Comparison of ENCODE assay signal across 10 cellular contexts in genomic region chr3:66378256-66378655, GRCh38.
DNase-seq lines count a peak whose midpoint lies in the region; ATAC-seq, FAIRE-seq and TF ChIP-seq lines count a peak whose summit lies in the region.
"Had no signal": no experiment of that assay in that cellular context is flagged by ENCODE, and none has a peak within 500 bp of the region (broad histone marks: within the 10 kb centered on the region; RNA-seq: fewer than 3 reads in every experiment).

No MANE protein-coding gene starts in this region.

- H3K4me1 ChIP-seq in RWPE2 (ENCODE audit: insufficient read depth, poor library complexity, severe bottlenecking) (peaks cover 4% of the 10 kb centered on the region), GM12878 (ENCODE audit: control insufficient read depth, insufficient read depth, low read length) (no peaks in the 10 kb centered on the region), adrenal gland (replicated peaks in 1 of 2) (peaks cover 0 to 9% of the 10 kb centered on the region in 2 donors)
- peaks cover 3 to 22% of the 10 kb centered on the region in 2 donors for H3K4me1 ChIP-seq in naive thymus-derived CD4-positive, alpha-beta T cell (ENCODE audit: control insufficient read depth in 2 of 2, insufficient read depth in 2 of 2, low read length in 2 of 2)

- DNase-seq in RWPE2 (ENCODE audit: low spot score) (no peak), GM12878 (ENCODE audit: low read depth, low spot score) (no peak), adrenal gland (no peak), NCI-H774 (lab: John Stamatoyannopoulos, UW) (no peak)
- DNase-seq in naive thymus-derived CD4-positive, alpha-beta T cell, result peak in 5 of 9 donors; percentile 10 to 28 (median 15)

- peaks cover 5 to 20% (median 11%) of the 10 kb centered on the region in 7 donors for H3K4me1 Mint-ChIP-seq in naive thymus-derived CD4-positive, alpha-beta T cell

- no peak for FAIRE-seq in GM12878 (lab: Jason Lieb, UNC)

- TF ChIP-seq CTCF in GM12873 (IDR thresholded peaks at IDR 0.05; ENCODE audit: insufficient read depth, low read depth, low read length, missing control alignments) (peak; percentile 60), RWPE2 (IDR thresholded peaks at IDR 0.05; ENCODE audit: poor library complexity, severe bottlenecking) (peak; percentile 29), GM12878 (IDR thresholded peaks at IDR 0.05 in 2 of 3, conservative IDR thresholded peaks at IDR 0.05 in 1 of 3; ENCODE audit: control insufficient read depth in 2 of 3, extremely low read depth in 1 of 3, insufficient read depth in 1 of 3, low read depth in 3 of 3, low read length in 3 of 3) (peak; percentile 40 to 67 (median 63)), adrenal gland (IDR thresholded peaks at IDR 0.05) (peak in 3 of 6 experiments; percentile 13 to 23 (median 17))

- in situ Hi-C loops in GM12878 (cut with MboI), result no loop called here

- SMC1A ChIA-PET in GM12878 (lab: Charles Lee; ENCODE audit: uncharacterized antibody, unreplicated experiment), result interaction anchor here (0.9 to 2.5 kb wide), 14 partner anchors 11 to 551 kb away, joined by 3 to 14 read pairs (median 4); no protein-coding TSS in a partner anchor

- H3K9ac ChIP-seq in GM12878 (ENCODE audit: control insufficient read depth, insufficient read depth, low read length), result no peak overlapping the region

- no peak for ATAC-seq in RWPE2 (ENCODE audit: low read depth)
- peak; percentile 61 for ATAC-seq in GM12878
- peak; percentile 65 for ATAC-seq in naive thymus-derived CD4-positive, alpha-beta T cell
- no peak for ATAC-seq in HG02981 (IDR thresholded peaks at IDR 0.05; ENCODE audit: unreplicated experiment)
- no peak for ATAC-seq in HG03469 (IDR thresholded peaks at IDR 0.05; ENCODE audit: unreplicated experiment)

- H3K27ac ChIP-seq in RWPE2 (ENCODE audit: poor library complexity, severe bottlenecking) (no peak overlapping the region), GM12878 (ENCODE audit: control insufficient read depth, insufficient read depth) (no peak overlapping the region), adrenal gland (no peak overlapping the region)
- H3K27ac ChIP-seq in naive thymus-derived CD4-positive, alpha-beta T cell (ENCODE audit: low read depth, low read length), result peak overlapping the region; percentile 14
- H3K27ac ChIP-seq: SJSA1 had no signal

- no peaks in the 10 kb centered on the region for H3K27me3 Mint-ChIP-seq in naive thymus-derived CD4-positive, alpha-beta T cell

- H3K27me3 ChIP-seq in RWPE2 (ENCODE audit: insufficient read depth, poor library complexity, severe bottlenecking), result no peaks in the 10 kb centered on the region
- H3K27me3 ChIP-seq in GM12878 (replicated peaks in 1 of 2; ENCODE audit: control insufficient read depth in 2 of 2, insufficient read depth in 2 of 2, low read length in 1 of 2), result no peaks in the 10 kb centered on the region
- no peaks in the 10 kb centered on the region for H3K27me3 ChIP-seq in naive thymus-derived CD4-positive, alpha-beta T cell (ENCODE audit: control insufficient read depth in 2 of 2, insufficient read depth in 2 of 2, low read length in 2 of 2)
- no peaks in the 10 kb centered on the region for H3K27me3 ChIP-seq in adrenal gland
- H3K27me3 ChIP-seq: SJSA1 had no signal

- H3K4me2 ChIP-seq in GM12878 (ENCODE audit: control insufficient read depth, insufficient read depth), result no peak overlapping the region

- 75% methylated on average over 5 of the region's 5 CpGs for WGBS in GM12878 (ENCODE audit: insufficient coverage, insufficient replicate concordance, low lambda C conversion rate, missing lambda C conversion rate)
- WGBS in adrenal gland, 4 donors, result 80 to 89% (median 87%) methylated on average over 5 of the region's 5 CpGs

- peak; percentile 40 for TF ChIP-seq RAD21 in GM12878 (IDR thresholded peaks at IDR 0.05; ENCODE audit: insufficient read depth, low read depth, low read length)

- peaks cover 15 to 91% (median 59%) of the 10 kb centered on the region in 5 donors for H3K36me3 Mint-ChIP-seq in naive thymus-derived CD4-positive, alpha-beta T cell

- RAD21 ChIA-PET in GM12878 (lab: Charles Lee; ENCODE audit: unreplicated experiment), result interaction anchor here (0.6 to 1.5 kb wide), 6 partner anchors 9 to 135 kb away, joined by 3 to 4 read pairs (median 4); no protein-coding TSS in a partner anchor

- no peaks in the 10 kb centered on the region for H3K79me2 ChIP-seq in GM12878 (ENCODE audit: control insufficient read depth, insufficient read depth, low read length)

- no peak for TF ChIP-seq EP300 in GM12878 (IDR thresholded peaks at IDR 0.05; ENCODE audit: borderline replicate concordance in 1 of 2, control insufficient read depth in 1 of 2, low read depth in 2 of 2, low read length in 2 of 2)

- H3K36me3 ChIP-seq in RWPE2 (ENCODE audit: low read depth), result peaks cover 39% of the 10 kb centered on the region
- H3K36me3 ChIP-seq in GM12878 (ENCODE audit: control insufficient read depth in 2 of 2, insufficient read depth in 2 of 2, low read length in 1 of 2), result peaks cover 4 to 18% of the 10 kb centered on the region in 2 experiments
- H3K36me3 ChIP-seq in naive thymus-derived CD4-positive, alpha-beta T cell (ENCODE audit: control insufficient read depth in 2 of 3, insufficient read depth in 3 of 3, low read length in 3 of 3), result peaks cover 21 to 70% (median 34%) of the 10 kb centered on the region in 3 experiments
- H3K36me3 ChIP-seq in adrenal gland (replicated peaks in 1 of 2), result peaks cover 0 to 39% of the 10 kb centered on the region in 2 donors

- H3K4me3 ChIP-seq in RWPE2 (ENCODE audit: severe bottlenecking), result no peak overlapping the region
- no peak overlapping the region for H3K4me3 ChIP-seq in GM12878
- H3K4me3 ChIP-seq in naive thymus-derived CD4-positive, alpha-beta T cell (ENCODE audit: low read length), result no peak overlapping the region
- no peak overlapping the region for H3K4me3 ChIP-seq in adrenal gland
- H3K4me3 ChIP-seq: SJSA1, skin epidermis had no signal

- H3K9me3 Mint-ChIP-seq in naive thymus-derived CD4-positive, alpha-beta T cell, result peaks cover 0 to 15% (median 0%) of the 10 kb centered on the region in 11 donors

- POLR2A ChIA-PET in GM12878 (lab: Charles Lee), result interaction anchor here (0.7 kb wide), 1 partner anchor 1279 kb away, joined by 3 read pairs; no protein-coding TSS in a partner anchor
- POLR2A ChIA-PET in naive thymus-derived CD4-positive, alpha-beta T cell (lab: Charles Lee), result interaction anchor here (1.0 to 1.2 kb wide), 2 partner anchors 74 to 124 kb away, joined by 3 to 5 read pairs; no protein-coding TSS in a partner anchor

- no peak overlapping the region for H2AFZ ChIP-seq in GM12878 (ENCODE audit: control insufficient read depth, low read depth, low read length)

- H4K20me1 ChIP-seq in GM12878 (ENCODE audit: control insufficient read depth, insufficient read depth), result no peaks in the 10 kb centered on the region

- TF ChIP-seq POLR2A in GM12878 (IDR thresholded peaks at IDR 0.05; ENCODE audit: low read depth, low read length), result no peak
- TF ChIP-seq POLR2A in adrenal gland (IDR thresholded peaks at IDR 0.05), result no peak

- H3K9me3 ChIP-seq in RWPE2 (ENCODE audit: severe bottlenecking) (no peaks in the 10 kb centered on the region), GM12878 (replicated peaks; ENCODE audit: control insufficient read depth, insufficient read depth, low read length) (no peaks in the 10 kb centered on the region), adrenal gland (replicated peaks in 1 of 3) (no peaks in the 10 kb centered on the region)
- peaks cover 0 to 1% (median 0%) of the 10 kb centered on the region in 3 experiments for H3K9me3 ChIP-seq in naive thymus-derived CD4-positive, alpha-beta T cell (ENCODE audit: control insufficient read depth in 2 of 3, low read length in 3 of 3)
- H3K9me3 ChIP-seq: SJSA1 had no signal

- no TSS peak for BruUV-seq in GM12878 (replicated peaks; lab: Mats Ljungman, UMichigan)

- CTCF ChIA-PET in GM12878 (lab: Yijun Ruan, JAX), result interaction anchor here (0.7 to 3.3 kb wide), 31 partner anchors 8 to 628 kb away, joined by 3 to 20 read pairs (median 5); no protein-coding TSS in a partner anchor
- CTCF ChIA-PET in naive thymus-derived CD4-positive, alpha-beta T cell (lab: Charles Lee), result interaction anchor here (0.6 to 2.1 kb wide), 4 partner anchors 28 to 124 kb away, joined by 3 to 14 read pairs (median 5); no protein-coding TSS in a partner anchor

- H3K4me3 Mint-ChIP-seq in naive thymus-derived CD4-positive, alpha-beta T cell, result peak overlapping the region in 1 of 10 donors; percentile 21

- intact Hi-C loops in GM12878 (cut with micrococcal nuclease; ENCODE audit: unreplicated experiment) (no loop called here), adrenal gland (cut with DNase I) (no loop called here)
- intact Hi-C loops in naive thymus-derived CD4-positive, alpha-beta T cell (cut with micrococcal nuclease), result loop anchor here (1.0 kb wide), 1 partner anchor 102 kb away; no protein-coding TSS in a partner anchor

- peak overlapping the region; percentile 71 to 95 (median 84) for H3K27ac Mint-ChIP-seq in naive thymus-derived CD4-positive, alpha-beta T cell

TF ChIP-seq in GM12878, 131 proteins besides CTCF, POLR2A, EP300 and RAD21 (continues in another document):
- TF ChIP-seq PAX5 (IDR thresholded peaks at IDR 0.05; ENCODE audit: borderline replicate concordance, low read depth, low read length) (no peak), ZBED1 (IDR thresholded peaks at IDR 0.05; ENCODE audit: borderline replicate concordance) (no peak), CREM (IDR thresholded peaks at IDR 0.05; ENCODE audit: low read depth) (no peak), NFXL1 (IDR thresholded peaks at IDR 0.05; ENCODE audit: borderline replicate concordance) (no peak)

Comparison
In these comparisons a context has a peak if more than half of its experiments do, and no peak if none do; other contexts are left out.
1. ATAC-seq: peak in GM12878 (single experiment) and naive thymus-derived CD4-positive, alpha-beta T cell (single experiment); none in RWPE2 (single experiment), HG02981 (single experiment) and HG03469 (single experiment).
2. DNase-seq: peak in naive thymus-derived CD4-positive, alpha-beta T cell (5 of 9); none in RWPE2 (single experiment), GM12878 (single experiment), adrenal gland (0 of 7) and NCI-H774 (single experiment).
3. intact Hi-C loops: an anchor here in naive thymus-derived CD4-positive, alpha-beta T cell (1.0 kb wide); none called in GM12878 and adrenal gland.